8 cellular contexts compared by ENCODE assay signal in the genomic region with DNA sequence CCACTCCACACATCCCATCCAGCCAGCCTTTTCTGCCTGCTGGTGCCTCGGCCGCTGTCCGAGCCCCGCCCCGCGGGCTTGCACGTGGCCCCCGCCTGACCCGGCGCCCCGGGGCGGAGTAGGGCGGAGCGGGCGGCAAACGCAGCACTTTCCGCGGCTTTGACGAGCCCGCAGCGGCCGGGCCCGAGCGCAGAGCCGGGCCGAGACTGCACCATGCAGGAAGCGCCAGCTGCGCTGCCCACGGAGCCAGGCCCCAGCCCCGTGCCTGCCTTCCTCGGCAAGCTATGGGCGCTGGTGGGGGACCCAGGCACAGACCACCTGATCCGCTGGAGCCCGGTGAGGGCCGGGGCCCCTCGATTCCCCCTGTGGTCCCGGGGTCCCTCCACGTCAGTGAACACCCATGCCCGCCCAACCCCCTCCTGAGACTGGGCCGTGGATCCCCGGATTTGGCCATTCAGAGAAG. TPM values are rescaled to one million over a fixed set of nuclear protein-coding genes. Genes with fewer than 3 reads are reported as not detected.
DNase-seq lines count a peak whose midpoint lies in the region; ATAC-seq, FAIRE-seq and TF ChIP-seq lines count a peak whose summit lies in the region.

A gene with protein sequence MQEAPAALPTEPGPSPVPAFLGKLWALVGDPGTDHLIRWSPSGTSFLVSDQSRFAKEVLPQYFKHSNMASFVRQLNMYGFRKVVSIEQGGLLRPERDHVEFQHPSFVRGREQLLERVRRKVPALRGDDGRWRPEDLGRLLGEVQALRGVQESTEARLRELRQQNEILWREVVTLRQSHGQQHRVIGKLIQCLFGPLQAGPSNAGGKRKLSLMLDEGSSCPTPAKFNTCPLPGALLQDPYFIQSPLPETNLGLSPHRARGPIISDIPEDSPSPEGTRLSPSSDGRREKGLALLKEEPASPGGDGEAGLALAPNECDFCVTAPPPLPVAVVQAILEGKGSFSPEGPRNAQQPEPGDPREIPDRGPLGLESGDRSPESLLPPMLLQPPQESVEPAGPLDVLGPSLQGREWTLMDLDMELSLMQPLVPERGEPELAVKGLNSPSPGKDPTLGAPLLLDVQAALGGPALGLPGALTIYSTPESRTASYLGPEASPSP (plus strand): TSS at position 147 of the 463 bp plus-strand sequence. CDS start 67 bp downstream, at position 214.

- no peak within 1 kb of the TSS for H3K9ac ChIP-seq in PC-3 (ENCODE audit: low read length)

- no peaks in the 10 kb centered on the region for H3K27me3 ChIP-seq in PC-3 (ENCODE audit: low read length)

- POLR2A ChIA-PET in PC-3 (lab: Charles Lee; ENCODE audit: unreplicated experiment) = no interaction called here

- peaks cover 12% of the 10 kb centered on the region for H3K4me1 ChIP-seq in PC-3 (ENCODE audit: insufficient read depth, low read length)

- no TSS peak for BruUV-seq in PC-3 (replicated peaks; lab: Mats Ljungman, UMichigan)

- CTCF ChIA-PET in PC-3 (lab: Charles Lee) = no interaction called here

- no peaks in the 10 kb centered on the region for H3K9me2 ChIP-seq in PC-3 (replicated peaks; ENCODE audit: low read length)

- H3K27ac ChIP-seq in PC-3 (ENCODE audit: low read length) = no peak within 1 kb of the TSS

- TF ChIP-seq CTCF in PC-3 (conservative IDR thresholded peaks at IDR 0.05; ENCODE audit: low read depth, low read length) (no peak), epithelial cell of esophagus (IDR thresholded peaks at IDR 0.05; ENCODE audit: insufficient read depth, low read depth, low read length, missing control alignments) (no peak)

- ATAC-seq in PC-3 = no peak

- no peak within 1 kb of the TSS for H2AFZ ChIP-seq in PC-3 (ENCODE audit: low read length)

- intact Hi-C loops in PC-3 (cut with micrococcal nuclease) = loop anchor here (5.0 kb wide), 1 partner anchor 147 kb away; no protein-coding TSS in a partner anchor

- H3F3A ChIP-seq in PC-3 (ENCODE audit: low read length, unreplicated experiment) = no peaks in the 10 kb centered on the region

- no peaks in the 10 kb centered on the region for H3K9me3 ChIP-seq in PC-3 (ENCODE audit: low read length)

- H4K20me1 ChIP-seq in PC-3 (ENCODE audit: low read length) = no peaks in the 10 kb centered on the region

- peak; percentile 20 for FAIRE-seq in GM12891 (lab: Jason Lieb, UNC)

- no peak for TF ChIP-seq POLR2A in GM12891 (IDR thresholded peaks at IDR 0.05; ENCODE audit: low read depth, low read length)

- DNase-seq in GM12891 (ENCODE audit: insufficient read length, low spot score) = no peak
- no peak for DNase-seq in PC-3
- DNase-seq in epithelial cell of esophagus (ENCODE audit: low read depth) = no peak
- no peak for DNase-seq in myocyte (ENCODE audit: low read depth)
- no peak for DNase-seq in glomerular visceral epithelial cell (ENCODE audit: extremely low spot score)
- no peak for DNase-seq in kidney glomerular epithelial cell (lab: John Stamatoyannopoulos, UW)
- no peak for DNase-seq in middle frontal gyrus (ENCODE audit: extremely low spot score, low spot score)
- no peak for DNase-seq in NCI-H1092 (lab: John Stamatoyannopoulos, UW)

- H3K4me2 ChIP-seq in PC-3 (ENCODE audit: low read length) = no peak within 1 kb of the TSS

- no peaks in the 10 kb centered on the region for H3K79me2 ChIP-seq in PC-3 (ENCODE audit: low read length)

- H3K4me3 ChIP-seq in PC-3 (ENCODE audit: low read length) (no peak within 1 kb of the TSS), epithelial cell of esophagus (ENCODE audit: low read length) (peak within 1 kb of the TSS; percentile 37)

- H3K36me3 ChIP-seq in PC-3 (ENCODE audit: low read depth, low read length) = no peaks in the 10 kb centered on the region

TF ChIP-seq in GM12891, 5 proteins besides CTCF, POLR2A, EP300 and RAD21:
- TF ChIP-seq POU2F2 (IDR thresholded peaks at IDR 0.05; ENCODE audit: low read depth, low read length) (no peak), PAX5 (IDR thresholded peaks at IDR 0.05; ENCODE audit: insufficient read depth, low read length, severe bottlenecking) (no peak)

RNA-seq across cellular contexts. Expression of the gene that starts here (rescaled TPM):
- 13.0 TPM for polyA plus RNA-seq in GM12891 (2012; ENCODE audit: low read depth, missing spikeins)
- total RNA-seq in PC-3 (2014; rRNA removed) = 20.6 and 24.8 TPM in 2 replicates
- 20.9 and 29.3 TPM in 2 replicates for total RNA-seq in myocyte
- 25.7 TPM for polyA plus RNA-seq in myocyte (2012)
